8 cellular contexts compared by ENCODE assay signal in genomic region chr11:59429924-59430516, GRCh38. TPM values are rescaled to one million over a fixed set of nuclear protein-coding genes. Genes with fewer than 3 reads are reported as not detected.
DNase-seq lines count a peak whose midpoint lies in the region; ATAC-seq, FAIRE-seq and TF ChIP-seq lines count a peak whose summit lies in the region.

No MANE protein-coding gene starts in this region.

- no peak overlapping the region for H3K4me3 ChIP-seq in Panc1 (ENCODE audit: low read depth in 2 of 2, low read length in 2 of 2)
- H3K4me3 ChIP-seq in cardiac fibroblast (replicated peaks in 1 of 2; ENCODE audit: low read depth in 2 of 2, low read length in 2 of 2) = no peak overlapping the region

- peaks cover 8% of the 10 kb centered on the region; the same call in 1 of the 2 replicates for H3K27me3 ChIP-seq in Panc1 (ENCODE audit: control insufficient read depth, insufficient read depth, low read length)

- BruUV-seq in Panc1 (replicated peaks; lab: Mats Ljungman, UMichigan) = no TSS peak

- intact Hi-C loops in activated CD4-positive, alpha-beta memory T cell treated with anti-CD3 and anti-CD28 coated beads for 36 hours (cut with micrococcal nuclease) = loop anchor here (1.0 kb wide), 3 partner anchors 146 to 259 kb away; no protein-coding TSS in a partner anchor
- intact Hi-C loops in Panc1 (cut with micrococcal nuclease; ENCODE audit: unreplicated experiment) = loop anchor here (1.0 to 10.0 kb wide), 3 partner anchors 165 to 259 kb away; no protein-coding TSS in a partner anchor

- DNase-seq in activated CD4-positive, alpha-beta memory T cell treated with anti-CD3 and anti-CD28 coated beads, Interleukin-2, amount 10 ng/mL, durations not matched to agents 7 days and 5 days = peak; percentile 27
- no peak for DNase-seq in activated CD4-positive, alpha-beta memory T cell treated with anti-CD3 and anti-CD28 coated beads for 36 hours
- DNase-seq in HTR-8/SVneo (ENCODE audit: insufficient read length, low spot score) (peak; percentile 34), Panc1 (ENCODE audit: low read depth, low spot score) (peak; percentile 25), cardiac fibroblast (ENCODE audit: low read depth in 2 of 2) (peak; percentile 59 to 68), mesothelial cell of epicardium (ENCODE audit: low spot score in 2 of 2, unreplicated experiment in 2 of 2) (no peak), middle frontal gyrus (ENCODE audit: extremely low spot score, low spot score) (no peak)

- no peaks in the 10 kb centered on the region for H3K9me3 Mint-ChIP-seq in activated CD4-positive, alpha-beta memory T cell treated with anti-CD3 and anti-CD28 coated beads, Interleukin-2, amount 10 ng/mL, durations not matched to agents 7 days and 5 days
- H3K9me3 Mint-ChIP-seq in activated CD4-positive, alpha-beta memory T cell treated with anti-CD3 and anti-CD28 coated beads for 36 hours = no peaks in the 10 kb centered on the region
- no peaks in the 10 kb centered on the region for H3K9me3 Mint-ChIP-seq in mesothelial cell of epicardium

- no peak overlapping the region for H3K27ac Mint-ChIP-seq in activated CD4-positive, alpha-beta memory T cell treated with anti-CD3 and anti-CD28 coated beads, Interleukin-2, amount 10 ng/mL, durations not matched to agents 7 days and 5 days
- no peak overlapping the region for H3K27ac Mint-ChIP-seq in activated CD4-positive, alpha-beta memory T cell treated with anti-CD3 and anti-CD28 coated beads for 36 hours
- H3K27ac Mint-ChIP-seq in mesothelial cell of epicardium = no peak overlapping the region

- H3K4me3 Mint-ChIP-seq in activated CD4-positive, alpha-beta memory T cell treated with anti-CD3 and anti-CD28 coated beads, Interleukin-2, amount 10 ng/mL, durations not matched to agents 7 days and 5 days = no peak overlapping the region
- H3K4me3 Mint-ChIP-seq in activated CD4-positive, alpha-beta memory T cell treated with anti-CD3 and anti-CD28 coated beads for 36 hours = no peak overlapping the region
- no peak overlapping the region for H3K4me3 Mint-ChIP-seq in mesothelial cell of epicardium

- no peaks in the 10 kb centered on the region for H3K4me1 ChIP-seq in Panc1 (ENCODE audit: control insufficient read depth, insufficient read depth, low read length)

- no peaks in the 10 kb centered on the region for H3K36me3 ChIP-seq in Panc1 (ENCODE audit: control insufficient read depth, insufficient read depth, low read length)

- in situ Hi-C loops in Panc1 (cut with HindIII; ENCODE audit: low pct_unique_long_range_greater_than_20kb, low sequenced_read_pairs) = no loop called here

- peak; percentile 82; the same call in 1 of the 2 replicates for TF ChIP-seq CTCF in Panc1 (IDR thresholded peaks at IDR 0.05)
- TF ChIP-seq CTCF in cardiac fibroblast (IDR thresholded peaks at IDR 0.05; ENCODE audit: low read depth, low read length) = peak; percentile 73
- TF ChIP-seq CTCF in mesothelial cell of epicardium (IDR thresholded peaks at IDR 0.05; ENCODE audit: unreplicated experiment) = peak; percentile 85

- no peaks in the 10 kb centered on the region for H3K4me1 Mint-ChIP-seq in activated CD4-positive, alpha-beta memory T cell treated with anti-CD3 and anti-CD28 coated beads, Interleukin-2, amount 10 ng/mL, durations not matched to agents 7 days and 5 days
- H3K4me1 Mint-ChIP-seq in activated CD4-positive, alpha-beta memory T cell treated with anti-CD3 and anti-CD28 coated beads for 36 hours (ENCODE audit: low read depth) = no peaks in the 10 kb centered on the region
- H3K4me1 Mint-ChIP-seq in mesothelial cell of epicardium = peaks cover 19% of the 10 kb centered on the region

- peaks cover 12% of the 10 kb centered on the region for H3K27me3 Mint-ChIP-seq in activated CD4-positive, alpha-beta memory T cell treated with anti-CD3 and anti-CD28 coated beads, Interleukin-2, amount 10 ng/mL, durations not matched to agents 7 days and 5 days
- peaks cover 1% of the 10 kb centered on the region for H3K27me3 Mint-ChIP-seq in activated CD4-positive, alpha-beta memory T cell treated with anti-CD3 and anti-CD28 coated beads for 36 hours
- H3K27me3 Mint-ChIP-seq in mesothelial cell of epicardium (ENCODE audit: low read depth) = peaks cover 6% of the 10 kb centered on the region

- no peak overlapping the region for H3K27ac ChIP-seq in Panc1 (ENCODE audit: low read length)

- H3K9me3 ChIP-seq in Panc1 (ENCODE audit: control insufficient read depth, insufficient read depth, low read depth, low read length) = no peaks in the 10 kb centered on the region

- ATAC-seq in GM19463 (IDR thresholded peaks at IDR 0.05; ENCODE audit: unreplicated experiment) (peak; percentile 91), Panc1 (peak; percentile 73; the same call in 1 of the 2 replicates)

- H3K36me3 Mint-ChIP-seq in activated CD4-positive, alpha-beta memory T cell treated with anti-CD3 and anti-CD28 coated beads, Interleukin-2, amount 10 ng/mL, durations not matched to agents 7 days and 5 days (ENCODE audit: low read depth) = no peaks in the 10 kb centered on the region
- no peaks in the 10 kb centered on the region for H3K36me3 Mint-ChIP-seq in activated CD4-positive, alpha-beta memory T cell treated with anti-CD3 and anti-CD28 coated beads for 36 hours
- no peaks in the 10 kb centered on the region for H3K36me3 Mint-ChIP-seq in mesothelial cell of epicardium

- CTCF ChIA-PET in activated CD4-positive, alpha-beta memory T cell treated with anti-CD3 and anti-CD28 coated beads, Interleukin-2, amount 10 ng/mL, durations not matched to agents 7 days and 5 days (lab: Charles Lee) = interaction anchor here (1.0 to 3.3 kb wide), 7 partner anchors 9 to 272 kb away, joined by 3 to 24 read pairs (median 8); partner anchors contain the start of gene DTX4
- CTCF ChIA-PET in activated CD4-positive, alpha-beta memory T cell treated with anti-CD3 and anti-CD28 coated beads for 36 hours (lab: Charles Lee) = interaction anchor here (0.9 to 6.6 kb wide), 10 partner anchors 10 to 272 kb away, joined by 3 to 69 read pairs (median 4); partner anchors contain the start of gene DTX4
- CTCF ChIA-PET in Panc1 (lab: Charles Lee) = no interaction called here

- POLR2A ChIA-PET in activated CD4-positive, alpha-beta memory T cell treated with anti-CD3 and anti-CD28 coated beads, Interleukin-2, amount 10 ng/mL, durations not matched to agents 7 days and 5 days (lab: Charles Lee) = no interaction called here
- POLR2A ChIA-PET in activated CD4-positive, alpha-beta memory T cell treated with anti-CD3 and anti-CD28 coated beads for 36 hours (lab: Charles Lee) = no interaction called here
- POLR2A ChIA-PET in Panc1 (lab: Charles Lee) = no interaction called here

- peak; percentile 78 for FAIRE-seq in HTR-8/SVneo (lab: Jason Lieb, UNC)

RNA-seq across cellular contexts. Expression of gene OR5A2, which starts 3.8 kb away (rescaled TPM):
- not detected for total RNA-seq in activated CD4-positive, alpha-beta memory T cell treated with anti-CD3 and anti-CD28 coated beads, Interleukin-2, amount 10 ng/mL, durations not matched to agents 7 days and 5 days
- total RNA-seq in activated CD4-positive, alpha-beta memory T cell treated with anti-CD3 and anti-CD28 coated beads for 36 hours = not detected
- total RNA-seq in Panc1 (2021; ENCODE audit: unreplicated experiment) (not detected), mesothelial cell of epicardium (not detected in 3 replicates)
- polyA plus RNA-seq in Panc1 (2012; ENCODE audit: insufficient read length) = not detected

RNA-seq across cellular contexts. Expression of gene OR5A1, which starts 6.2 kb away (rescaled TPM):
- total RNA-seq in activated CD4-positive, alpha-beta memory T cell treated with anti-CD3 and anti-CD28 coated beads, Interleukin-2, amount 10 ng/mL, durations not matched to agents 7 days and 5 days = not detected
- total RNA-seq in activated CD4-positive, alpha-beta memory T cell treated with anti-CD3 and anti-CD28 coated beads for 36 hours = not detected
- total RNA-seq in Panc1 (2021; ENCODE audit: unreplicated experiment) = not detected
- not detected for polyA plus RNA-seq in Panc1 (2012; ENCODE audit: insufficient read length)
- total RNA-seq in mesothelial cell of epicardium = not detected in 3 replicates

RNA-seq across cellular contexts. Expression of gene OR4D6, which starts 26.7 kb away (rescaled TPM):
- not detected for total RNA-seq in activated CD4-positive, alpha-beta memory T cell treated with anti-CD3 and anti-CD28 coated beads, Interleukin-2, amount 10 ng/mL, durations not matched to agents 7 days and 5 days
- not detected for total RNA-seq in activated CD4-positive, alpha-beta memory T cell treated with anti-CD3 and anti-CD28 coated beads for 36 hours
- total RNA-seq in Panc1 (2021; ENCODE audit: unreplicated experiment) (not detected), mesothelial cell of epicardium (not detected in 3 replicates)
- polyA plus RNA-seq in Panc1 (2012; ENCODE audit: insufficient read length) = not detected

RNA-seq across cellular contexts. Expression of gene OR4D10, which starts 43.1 kb away (rescaled TPM):
- not detected for total RNA-seq in activated CD4-positive, alpha-beta memory T cell treated with anti-CD3 and anti-CD28 coated beads, Interleukin-2, amount 10 ng/mL, durations not matched to agents 7 days and 5 days
- total RNA-seq in activated CD4-positive, alpha-beta memory T cell treated with anti-CD3 and anti-CD28 coated beads for 36 hours = not detected
- total RNA-seq in Panc1 (2021; ENCODE audit: unreplicated experiment) (not detected), mesothelial cell of epicardium (not detected in 3 replicates)
- not detected for polyA plus RNA-seq in Panc1 (2012; ENCODE audit: insufficient read length)

Comparison
In these comparisons a context has a peak if more than half of its experiments do, and no peak if none do; other contexts are left out.
1. DNase-seq: peak in activated CD4-positive, alpha-beta memory T cell treated with anti-CD3 and anti-CD28 coated beads, Interleukin-2, amount 10 ng/mL, durations not matched to agents 7 days and 5 days (single experiment), HTR-8/SVneo (single experiment), Panc1 (single experiment) and cardiac fibroblast (2 of 2); none in activated CD4-positive, alpha-beta memory T cell treated with anti-CD3 and anti-CD28 coated beads for 36 hours (single experiment), mesothelial cell of epicardium (0 of 2) and middle frontal gyrus (single experiment).
2. Peak in every context shown above with its lines, with median percentiles within 50 percentile points of each other: CTCF ChIP-seq.